11 cellular contexts compared by ENCODE assay signal in the genomic region with DNA sequence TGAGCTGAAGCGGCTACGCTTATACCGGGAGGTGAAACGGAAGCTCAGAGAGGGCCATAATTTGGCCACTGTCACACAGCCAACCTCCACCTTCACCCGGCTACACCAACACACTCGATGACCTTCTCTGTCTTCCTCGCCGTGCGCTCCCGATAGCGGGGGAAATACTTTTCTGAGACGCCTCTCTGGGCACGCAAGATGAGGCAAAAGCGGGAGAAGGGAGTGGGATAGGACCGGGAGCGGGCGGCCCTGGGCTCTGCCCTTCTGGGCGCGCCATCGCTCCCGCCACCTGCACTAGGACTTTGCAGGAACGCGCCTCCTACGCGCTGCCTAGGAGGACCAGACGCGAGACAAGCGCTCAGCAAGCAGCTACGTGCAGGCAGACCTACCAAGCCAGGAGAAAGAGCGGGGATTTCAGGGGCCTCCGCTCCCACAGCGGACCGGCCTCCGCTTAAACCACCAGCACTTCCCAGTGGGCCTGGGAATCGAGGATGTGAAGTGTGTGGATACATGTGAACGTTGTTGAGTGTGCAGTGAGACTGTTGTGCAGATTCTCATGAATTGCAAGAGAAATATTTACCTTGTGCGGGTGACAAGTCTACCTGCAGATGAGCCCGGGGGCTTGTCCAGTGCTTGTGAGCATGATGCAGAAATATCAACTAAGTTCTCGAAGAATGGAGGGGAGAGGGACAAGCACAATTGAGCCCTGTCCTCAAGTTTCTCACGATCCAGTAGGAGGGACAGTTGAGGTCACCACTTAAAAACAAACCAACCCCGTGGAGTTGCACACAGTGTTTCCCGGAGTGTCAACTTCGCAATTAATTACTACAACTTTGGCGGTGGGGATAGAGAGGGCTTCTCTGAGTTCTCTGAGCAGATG. TPM values are rescaled to one million over a fixed set of nuclear protein-coding genes. Genes with fewer than 3 reads are reported as not detected.
DNase-seq lines count a peak whose midpoint lies in the region; ATAC-seq and TF ChIP-seq lines count a peak whose summit lies in the region.
"Had no signal": no experiment of that assay in that cellular context is flagged by ENCODE, and none has a peak within 500 bp of the region (broad histone marks: within the 10 kb centered on the region; RNA-seq: fewer than 3 reads in every experiment).

No MANE protein-coding gene starts in this region.

- intact Hi-C loops in activated T-helper 1 cell treated with anti-CD3 and anti-CD28 coated beads, Interleukin-12 subunit alpha, Interleukin-12 subunit beta, Interleukin-2, Interleukin-4 antibody, amounts not matched to agents 30 ng/mL and 10 ng/mL and 1 ng/mL, durations not matched to agents 14 hours and 24 hours and 36 hours (cut with micrococcal nuclease): loop anchor here (5.0 to 10.0 kb wide), 2 partner anchors 49 to 388 kb away; no protein-coding TSS in a partner anchor

- H3K27me3 ChIP-seq in hepatocyte (peaks cover 99% of the 10 kb centered on the region), skeletal muscle tissue (ENCODE audit: control insufficient read depth in 3 of 3, insufficient read depth in 3 of 3, low read length in 3 of 3) (peaks cover 64 to 71% (median 67%) of the 10 kb centered on the region in 3 donors)

- no peaks in the 10 kb centered on the region for H3K9me3 Mint-ChIP-seq in activated T-helper 17 cell treated with anti-CD3 and anti-CD28 coated beads, Interleukin-2, amount 50 U/mL, for 72 hours
- no peaks in the 10 kb centered on the region for H3K9me3 Mint-ChIP-seq in osteocyte (ENCODE audit: unreplicated experiment)
- H3K9me3 Mint-ChIP-seq in activated T-helper 1 cell treated with anti-CD3 and anti-CD28 coated beads, Interleukin-12 subunit alpha, Interleukin-12 subunit beta, Interleukin-2, Interleukin-4 antibody, amounts not matched to agents 30 ng/mL and 10 ng/mL and 1 ng/mL, durations not matched to agents 14 hours and 24 hours and 36 hours: no peaks in the 10 kb centered on the region
- H3K9me3 Mint-ChIP-seq: dendritic cell treated with granulocyte-macrophage colony-stimulating factor and Interleukin-4, amounts not matched to agents 40 ng/mL and 50 ng/mL, for 4 days had no signal

- peaks cover 3% of the 10 kb centered on the region for H3K4me1 Mint-ChIP-seq in activated T-helper 17 cell treated with anti-CD3 and anti-CD28 coated beads, Interleukin-2, amount 50 U/mL, for 72 hours
- peaks cover 19% of the 10 kb centered on the region for H3K4me1 Mint-ChIP-seq in osteocyte (ENCODE audit: unreplicated experiment)
- no peaks in the 10 kb centered on the region for H3K4me1 Mint-ChIP-seq in activated T-helper 1 cell treated with anti-CD3 and anti-CD28 coated beads, Interleukin-12 subunit alpha, Interleukin-12 subunit beta, Interleukin-2, Interleukin-4 antibody, amounts not matched to agents 30 ng/mL and 10 ng/mL and 1 ng/mL, durations not matched to agents 14 hours and 24 hours and 36 hours (ENCODE audit: low read depth)

- peak overlapping the region; percentile 97 for H3K4me2 ChIP-seq in hepatocyte

- no peak overlapping the region for H3K4me3 ChIP-seq in hepatocyte
- peak overlapping the region; percentile 19 to 70 (median 52) for H3K4me3 ChIP-seq in skeletal muscle tissue (ENCODE audit: low read length in 3 of 3)

- H2AFZ ChIP-seq in hepatocyte: no peak overlapping the region

- H3K27me3 Mint-ChIP-seq in activated T-helper 17 cell treated with anti-CD3 and anti-CD28 coated beads, Interleukin-2, amount 50 U/mL, for 72 hours: peaks cover 68% of the 10 kb centered on the region
- peaks cover 18% of the 10 kb centered on the region for H3K27me3 Mint-ChIP-seq in osteocyte (ENCODE audit: unreplicated experiment)
- H3K27me3 Mint-ChIP-seq in activated T-helper 1 cell treated with anti-CD3 and anti-CD28 coated beads, Interleukin-12 subunit alpha, Interleukin-12 subunit beta, Interleukin-2, Interleukin-4 antibody, amounts not matched to agents 30 ng/mL and 10 ng/mL and 1 ng/mL, durations not matched to agents 14 hours and 24 hours and 36 hours (ENCODE audit: insufficient read depth): peaks cover 77% of the 10 kb centered on the region

- H3K9ac ChIP-seq in skeletal muscle tissue (ENCODE audit: low read depth in 1 of 3, low read length in 3 of 3): peak overlapping the region in 1 of 3 donors; percentile 50

- no peaks in the 10 kb centered on the region for H3K9me3 ChIP-seq in hepatocyte (ENCODE audit: low read depth)
- no peaks in the 10 kb centered on the region for H3K9me3 ChIP-seq in skeletal muscle tissue (ENCODE audit: control insufficient read depth in 3 of 3, low read length in 3 of 3)

- peak overlapping the region; percentile 38 for H3K4me3 Mint-ChIP-seq in activated T-helper 17 cell treated with anti-CD3 and anti-CD28 coated beads, Interleukin-2, amount 50 U/mL, for 72 hours
- H3K4me3 Mint-ChIP-seq in osteocyte (ENCODE audit: unreplicated experiment): no peak overlapping the region
- no peak overlapping the region for H3K4me3 Mint-ChIP-seq in activated T-helper 1 cell treated with anti-CD3 and anti-CD28 coated beads, Interleukin-12 subunit alpha, Interleukin-12 subunit beta, Interleukin-2, Interleukin-4 antibody, amounts not matched to agents 30 ng/mL and 10 ng/mL and 1 ng/mL, durations not matched to agents 14 hours and 24 hours and 36 hours
- H3K4me3 Mint-ChIP-seq: dendritic cell treated with granulocyte-macrophage colony-stimulating factor and Interleukin-4, amounts not matched to agents 40 ng/mL and 50 ng/mL, for 4 days had no signal

- no peak overlapping the region for H3K27ac ChIP-seq in hepatocyte
- H3K27ac ChIP-seq in skeletal muscle tissue (ENCODE audit: low read depth, low read length): no peak overlapping the region

- H3K4me1 ChIP-seq in hepatocyte (ENCODE audit: insufficient read depth): peaks cover 24% of the 10 kb centered on the region
- H3K4me1 ChIP-seq in skeletal muscle tissue (ENCODE audit: control insufficient read depth in 3 of 3, insufficient read depth in 3 of 3, low read length in 3 of 3): peaks cover 34 to 35% (median 34%) of the 10 kb centered on the region in 3 donors

- H3K36me3 Mint-ChIP-seq in activated T-helper 17 cell treated with anti-CD3 and anti-CD28 coated beads, Interleukin-2, amount 50 U/mL, for 72 hours (ENCODE audit: low read depth): no peaks in the 10 kb centered on the region
- no peaks in the 10 kb centered on the region for H3K36me3 Mint-ChIP-seq in osteocyte (ENCODE audit: unreplicated experiment)
- no peaks in the 10 kb centered on the region for H3K36me3 Mint-ChIP-seq in activated T-helper 1 cell treated with anti-CD3 and anti-CD28 coated beads, Interleukin-12 subunit alpha, Interleukin-12 subunit beta, Interleukin-2, Interleukin-4 antibody, amounts not matched to agents 30 ng/mL and 10 ng/mL and 1 ng/mL, durations not matched to agents 14 hours and 24 hours and 36 hours (ENCODE audit: low read depth)

- no peaks in the 10 kb centered on the region for H3K9me2 ChIP-seq in hepatocyte (replicated peaks; ENCODE audit: insufficient read depth)

- no peak overlapping the region for H3K27ac Mint-ChIP-seq in activated T-helper 17 cell treated with anti-CD3 and anti-CD28 coated beads, Interleukin-2, amount 50 U/mL, for 72 hours
- no peak overlapping the region for H3K27ac Mint-ChIP-seq in osteocyte (ENCODE audit: unreplicated experiment)
- no peak overlapping the region for H3K27ac Mint-ChIP-seq in activated T-helper 1 cell treated with anti-CD3 and anti-CD28 coated beads, Interleukin-12 subunit alpha, Interleukin-12 subunit beta, Interleukin-2, Interleukin-4 antibody, amounts not matched to agents 30 ng/mL and 10 ng/mL and 1 ng/mL, durations not matched to agents 14 hours and 24 hours and 36 hours
- H3K27ac Mint-ChIP-seq: dendritic cell treated with granulocyte-macrophage colony-stimulating factor and Interleukin-4, amounts not matched to agents 40 ng/mL and 50 ng/mL, for 4 days had no signal

- H3K36me3 ChIP-seq in hepatocyte (replicated peaks; ENCODE audit: insufficient read depth, low read depth) (no peaks in the 10 kb centered on the region), skeletal muscle tissue (ENCODE audit: control insufficient read depth in 3 of 3, insufficient read depth in 3 of 3, low read length in 3 of 3) (no peaks in the 10 kb centered on the region)

- H3K79me2 ChIP-seq in hepatocyte: no peaks in the 10 kb centered on the region

- H4K20me1 ChIP-seq in hepatocyte (ENCODE audit: insufficient read depth, poor library complexity, severe bottlenecking): no peaks in the 10 kb centered on the region

- no peak for TF ChIP-seq CTCF in hepatocyte (IDR thresholded peaks at IDR 0.05; ENCODE audit: poor library complexity)
- no peak for TF ChIP-seq CTCF in osteocyte (IDR thresholded peaks at IDR 0.05)

- ATAC-seq in activated T-helper 17 cell treated with anti-CD3 and anti-CD28 coated beads, Interleukin-2, amount 50 U/mL, for 72 hours (replicated peaks): no peak

- 10% methylated on average over 44 of the region's 44 CpGs for WGBS in hepatocyte (ENCODE audit: low lambda C conversion rate, missing lambda C conversion rate)

- DNase-seq in NCI-H524 (lab: John Stamatoyannopoulos, UW): peak; percentile 55 to 67
- DNase-seq in NCI-H524 treated with DMSO at 0.1 percent for 48 hours (lab: John Stamatoyannopoulos, UW): no peak
- DNase-seq in hepatocyte (ENCODE audit: low spot score): no peak
- no peak for DNase-seq in SIG-M5 (lab: John Stamatoyannopoulos, UW)
- no peak for DNase-seq in osteocyte (ENCODE audit: extremely low spot score, unreplicated experiment)
- no peak for DNase-seq in activated T-helper 1 cell treated with anti-CD3 and anti-CD28 coated beads, Interleukin-12 subunit alpha, Interleukin-12 subunit beta, Interleukin-2, Interleukin-4 antibody, amounts not matched to agents 30 ng/mL and 10 ng/mL and 1 ng/mL, durations not matched to agents 14 hours and 24 hours and 36 hours (ENCODE audit: low spot score)

RNA-seq across cellular contexts. Expression of a gene that starts 11.5 kb away (rescaled TPM):
- total RNA-seq in activated T-helper 17 cell treated with anti-CD3 and anti-CD28 coated beads, Interleukin-2, amount 50 U/mL, for 72 hours: not detected
- total RNA-seq in hepatocyte (not detected in 2 replicates), skeletal muscle tissue (not detected), osteocyte (not detected in 2 replicates)
- polyA plus RNA-seq in hepatocyte: not detected in 2 replicates
- not detected in 2 replicates for total RNA-seq in activated T-helper 1 cell treated with anti-CD3 and anti-CD28 coated beads, Interleukin-12 subunit alpha, Interleukin-12 subunit beta, Interleukin-2, Interleukin-4 antibody, amounts not matched to agents 30 ng/mL and 10 ng/mL and 1 ng/mL, durations not matched to agents 14 hours and 24 hours and 36 hours
- total RNA-seq: T-helper 1 cell treated with Interleukin-12 subunit alpha and Interleukin-12 subunit beta and Interleukin-4 antibody, amounts not matched to agents 30 ng/mL and 1 ng/mL, for 36 hours had no signal
- polyA plus RNA-seq: AG04450 had no signal

RNA-seq across cellular contexts. Expression of a gene that starts 56.2 kb away (rescaled TPM):
- not detected for total RNA-seq in activated T-helper 17 cell treated with anti-CD3 and anti-CD28 coated beads, Interleukin-2, amount 50 U/mL, for 72 hours
- total RNA-seq in hepatocyte (0.32 and 0.53 TPM in 2 replicates), skeletal muscle tissue (4.2 TPM), osteocyte (42.8 and 45.9 TPM in 2 replicates)
- polyA plus RNA-seq in hepatocyte: 1.1 and 1.3 TPM in 2 replicates
- total RNA-seq in activated T-helper 1 cell treated with anti-CD3 and anti-CD28 coated beads, Interleukin-12 subunit alpha, Interleukin-12 subunit beta, Interleukin-2, Interleukin-4 antibody, amounts not matched to agents 30 ng/mL and 10 ng/mL and 1 ng/mL, durations not matched to agents 14 hours and 24 hours and 36 hours: not detected in 2 replicates
- total RNA-seq: T-helper 1 cell treated with Interleukin-12 subunit alpha and Interleukin-12 subunit beta and Interleukin-4 antibody, amounts not matched to agents 30 ng/mL and 1 ng/mL, for 36 hours had no signal
- polyA plus RNA-seq: AG04450 had no signal

Comparison
In these comparisons a context has a peak if more than half of its experiments do, and no peak if none do; other contexts are left out.
1. DNase-seq: peak in NCI-H524 (2 of 2); none in NCI-H524 treated with DMSO at 0.1 percent for 48 hours (single experiment), hepatocyte (single experiment), SIG-M5 (single experiment), osteocyte (single experiment) and activated T-helper 1 cell treated with anti-CD3 and anti-CD28 coated beads, Interleukin-12 subunit alpha, Interleukin-12 subunit beta, Interleukin-2, Interleukin-4 antibody, amounts not matched to agents 30 ng/mL and 10 ng/mL and 1 ng/mL, durations not matched to agents 14 hours and 24 hours and 36 hours (single experiment).